Comparison of ENCODE assay signal across 19 cellular contexts in genomic region chr4:129514852-129515251, GRCh38.
DNase-seq lines count a peak whose midpoint lies in the region; ATAC-seq, FAIRE-seq and TF ChIP-seq lines count a peak whose summit lies in the region.
"Had no signal": no experiment of that assay in that cellular context is flagged by ENCODE, and none has a peak within 500 bp of the region (broad histone marks: within the 10 kb centered on the region; RNA-seq: fewer than 3 reads in every experiment).

No MANE protein-coding gene starts in this region.

- H3K9ac ChIP-seq in HepG2 (ENCODE audit: insufficient read depth, low read depth, low read length): no peak overlapping the region

- in situ Hi-C loops in HepG2 (cut with HindIII; ENCODE audit: extremely low pct_ligation_motif_present, low pct_unique_long_range_greater_than_20kb): no loop called here

- H3K36me3 ChIP-seq in HepG2 (replicated peaks in 1 of 2; ENCODE audit: control insufficient read depth in 1 of 2, insufficient read depth in 2 of 2, low read length in 2 of 2) (no peaks in the 10 kb centered on the region), right lobe of liver (no peaks in the 10 kb centered on the region), small intestine (ENCODE audit: control insufficient read depth in 2 of 2, insufficient read depth in 2 of 2, low read length in 2 of 2) (no peaks in the 10 kb centered on the region)
- H3K36me3 ChIP-seq: HAP-1 had no signal

- no peak for FAIRE-seq in HepG2 (lab: Jason Lieb, UNC)
- peak; percentile 15 for FAIRE-seq in endometrium (lab: Jason Lieb, UNC)
- FAIRE-seq in small intestine (lab: Jason Lieb, UNC): peak; percentile 55
- FAIRE-seq: GM12892, H54 had no signal

- no peaks in the 10 kb centered on the region for H4K20me1 ChIP-seq in HepG2 (ENCODE audit: insufficient read depth, low read length)

- no peak for TF ChIP-seq EP300 in HepG2 (IDR thresholded peaks at IDR 0.05; ENCODE audit: low read depth in 2 of 2, low read length in 2 of 2)
- TF ChIP-seq EP300 in HepG2 (CRISPR knock-in tag; IDR thresholded peaks at IDR 0.05; ENCODE audit: borderline replicate concordance): no peak

- H3K27me3 ChIP-seq in HepG2 (ENCODE audit: control insufficient read depth in 1 of 2, insufficient read depth in 2 of 2, low read length in 2 of 2): no peaks in the 10 kb centered on the region
- no peaks in the 10 kb centered on the region for H3K27me3 ChIP-seq in right lobe of liver
- H3K27me3 ChIP-seq in small intestine (ENCODE audit: control insufficient read depth in 2 of 2, insufficient read depth in 2 of 2, low read length in 2 of 2): no peaks in the 10 kb centered on the region

- no peaks in the 10 kb centered on the region for H3K79me2 ChIP-seq in HepG2 (ENCODE audit: insufficient read depth, low read length)

- H3K9me3 ChIP-seq in HepG2 (ENCODE audit: low read length) (no peaks in the 10 kb centered on the region), right lobe of liver (no peaks in the 10 kb centered on the region), small intestine (ENCODE audit: control insufficient read depth, low read depth) (no peaks in the 10 kb centered on the region)
- H3K9me3 ChIP-seq: HAP-1 had no signal

- CTCF ChIA-PET in HepG2 (lab: Yijun Ruan, JAX; ENCODE audit: low intra/inter-chr PET ratio, low total read pairs): no interaction called here

- H3K4me1 ChIP-seq in HepG2 (ENCODE audit: insufficient read depth, low read length) (no peaks in the 10 kb centered on the region), right lobe of liver (no peaks in the 10 kb centered on the region), small intestine (ENCODE audit: control insufficient read depth in 2 of 2, insufficient read depth in 1 of 2, low read depth in 1 of 2, low read length in 1 of 2) (no peaks in the 10 kb centered on the region)
- H3K4me1 ChIP-seq: HAP-1 had no signal

- DNase-seq in DMS 273 (lab: John Stamatoyannopoulos, UW; ENCODE audit: unreplicated experiment): peak; percentile 0
- no peak for DNase-seq in DMS 273 treated with DMSO at 0.1 percent for 48 hours (lab: John Stamatoyannopoulos, UW)
- no peak for DNase-seq in HepG2 (ENCODE audit: low spot score)
- no peak for DNase-seq in right lobe of liver
- DNase-seq in small intestine: no peak
- no peak for DNase-seq in SKM-1 (lab: John Stamatoyannopoulos, UW; ENCODE audit: unreplicated experiment)
- no peak for DNase-seq in DMS53 (lab: John Stamatoyannopoulos, UW)
- DNase-seq: C1 segment of cervical spinal cord; Calu3; CD4-positive, alpha-beta memory T cell; COR-L47; DMS79 treated with DMSO at 0.1 percent for 48 hours; GOT3; HFFc6 had no signal

- TF ChIP-seq POLR2A in HepG2 (IDR thresholded peaks at IDR 0.05; ENCODE audit: insufficient read depth in 1 of 2, low read depth in 2 of 2, low read length in 2 of 2) (no peak), right lobe of liver (IDR thresholded peaks at IDR 0.05) (no peak)

- no peak overlapping the region for H2AFZ ChIP-seq in HepG2 (ENCODE audit: low read length)

- no TSS peak for BruUV-seq in HepG2 (replicated peaks; lab: Mats Ljungman, UMichigan)

- ATAC-seq in HepG2 (no peak), right lobe of liver (no peak)

- TF ChIP-seq CTCF in HepG2 (CRISPR knock-in tag; IDR thresholded peaks at IDR 0.05) (no peak), right lobe of liver (IDR thresholded peaks at IDR 0.05) (no peak)

- TF ChIP-seq RAD21 in HepG2 (CRISPR knock-in tag; IDR thresholded peaks at IDR 0.05): no peak

- H3K4me2 ChIP-seq in HepG2 (ENCODE audit: low read depth, low read length): no peak overlapping the region

- intact Hi-C loops in HepG2 (cut with micrococcal nuclease; ENCODE audit: unreplicated experiment): no loop called here
- intact Hi-C loops in right lobe of liver (cut with DNase I): no loop called here

- POLR2A ChIA-PET in HepG2 (lab: Yijun Ruan, JAX): no interaction called here

- H3K27ac ChIP-seq in HepG2 (ENCODE audit: extremely low read length, insufficient read depth, low read length) (no peak overlapping the region), right lobe of liver (no peak overlapping the region), small intestine (ENCODE audit: low read depth in 1 of 2, low read length in 1 of 2) (no peak overlapping the region)
- H3K27ac ChIP-seq: 22Rv1 had no signal

- H3K4me3 ChIP-seq in HepG2 (replicated peaks in 1 of 3; ENCODE audit: insufficient read depth in 1 of 3, low read depth in 2 of 3, low read length in 3 of 3) (no peak overlapping the region), right lobe of liver (no peak overlapping the region), small intestine (ENCODE audit: low read depth in 1 of 2, low read length in 2 of 2) (no peak overlapping the region)
- H3K4me3 ChIP-seq: HAP-1 had no signal

TF ChIP-seq in HepG2, 621 proteins besides CTCF, POLR2A, EP300 and RAD21:
- TF ChIP-seq MAFK (conservative IDR thresholded peaks at IDR 0.05 in 1 of 2, IDR thresholded peaks at IDR 0.05 in 1 of 2; ENCODE audit: low read length in 2 of 2) (peak; percentile 44 to 56; a peak in 2 of 4 replicates), ZNF597 (CRISPR knock-in tag; IDR thresholded peaks at IDR 0.05) (no peak), MAFF (IDR thresholded peaks at IDR 0.05; ENCODE audit: low read depth, low read length) (peak; percentile 53; the same call in 1 of the 2 replicates)
TF ChIP-seq in HepG2: peak in this region for 2.
